ENCODE assay signal across 9 cellular contexts in genomic region chr7:50446542-50446960, GRCh38. TPM values are rescaled to one million over a fixed set of nuclear protein-coding genes. Genes with fewer than 3 reads are reported as not detected.
DNase-seq lines count a peak whose midpoint lies in the region; ATAC-seq and TF ChIP-seq lines count a peak whose summit lies in the region.
"Had no signal": no experiment of that assay in that cellular context is flagged by ENCODE, and none has a peak within 500 bp of the region (broad histone marks: within the 10 kb centered on the region; RNA-seq: fewer than 3 reads in every experiment).

No MANE protein-coding gene starts in this region.

- no peak overlapping the region for H3K27ac ChIP-seq in endodermal cell (ENCODE audit: low read depth, low read length)
- H3K27ac ChIP-seq: gastrocnemius medialis had no signal

- no peaks in the 10 kb centered on the region for H3K9me3 ChIP-seq in endodermal cell (ENCODE audit: control insufficient read depth, low read length)
- H3K9me3 ChIP-seq: gastrocnemius medialis had no signal

- H3K27me3 Mint-ChIP-seq in endodermal cell (ENCODE audit: insufficient read depth) (peaks cover 8% of the 10 kb centered on the region), progenitor cell of endocrine pancreas (no peaks in the 10 kb centered on the region)

- H3K4me3 ChIP-seq in AG10803 (ENCODE audit: low read length): no peak overlapping the region
- no peak overlapping the region for H3K4me3 ChIP-seq in endodermal cell (ENCODE audit: low read length)
- H3K4me3 ChIP-seq: gastrocnemius medialis had no signal

- peaks cover 6% of the 10 kb centered on the region for H3K4me1 ChIP-seq in endodermal cell (ENCODE audit: control insufficient read depth, insufficient read depth, low read length)

- H3K27me3 ChIP-seq in endodermal cell (ENCODE audit: control insufficient read depth, insufficient read depth, low read length, poor library complexity, severe bottlenecking): no peaks in the 10 kb centered on the region
- H3K27me3 ChIP-seq: gastrocnemius medialis had no signal

- H3K36me3 Mint-ChIP-seq in endodermal cell (ENCODE audit: low read depth) (peaks cover 25% of the 10 kb centered on the region), progenitor cell of endocrine pancreas (ENCODE audit: insufficient read depth) (peaks cover 13% of the 10 kb centered on the region)

- WGBS in endodermal cell (ENCODE audit: insufficient coverage in 1 of 2, insufficient read length in 1 of 2), 2 experiments: 82 to 85% methylated on average over 2 to 4 of the region's 4 CpGs

- no peak overlapping the region for H3K4me3 Mint-ChIP-seq in endodermal cell
- H3K4me3 Mint-ChIP-seq in progenitor cell of endocrine pancreas (ENCODE audit: low read depth): no peak overlapping the region

- ATAC-seq in GM21367 (IDR thresholded peaks at IDR 0.05; ENCODE audit: unreplicated experiment): peak; percentile 30
- ATAC-seq: gastrocnemius medialis had no signal

- H3K4me1 Mint-ChIP-seq in endodermal cell (peaks cover 14% of the 10 kb centered on the region), progenitor cell of endocrine pancreas (ENCODE audit: low read depth) (peaks cover 6% of the 10 kb centered on the region)

- peaks cover 34% of the 10 kb centered on the region for H3K36me3 ChIP-seq in endodermal cell (ENCODE audit: control insufficient read depth, insufficient read depth, low read length)

- H3K9ac ChIP-seq in endodermal cell (ENCODE audit: extremely low read depth, low read length, poor library complexity, severe bottlenecking): no peak overlapping the region

- TF ChIP-seq CTCF in AG10803 (conservative IDR thresholded peaks at IDR 0.05; ENCODE audit: low read length): no peak
- TF ChIP-seq CTCF in endodermal cell (conservative IDR thresholded peaks at IDR 0.05): no peak
- no peak for TF ChIP-seq CTCF in progenitor cell of endocrine pancreas (IDR thresholded peaks at IDR 0.05; ENCODE audit: unreplicated experiment)

- DNase-seq in AG10803 (ENCODE audit: low read depth) (peak; percentile 86), LHCN-M2 (ENCODE audit: low read depth) (peak; percentile 74), endodermal cell (peak; percentile 69), NCI-H146 (lab: John Stamatoyannopoulos, UW) (no peak), progenitor cell of endocrine pancreas (ENCODE audit: low spot score, unreplicated experiment) (no peak), GDM1 (lab: John Stamatoyannopoulos, UW) (no peak), NCI-H345 treated with DMSO at 0.1 percent for 48 hours (lab: John Stamatoyannopoulos, UW; ENCODE audit: unreplicated experiment) (no peak)
- DNase-seq: gastrocnemius medialis had no signal

- H3K9me3 Mint-ChIP-seq in endodermal cell (no peaks in the 10 kb centered on the region), progenitor cell of endocrine pancreas (ENCODE audit: low read depth) (no peaks in the 10 kb centered on the region)

- H3K27ac Mint-ChIP-seq in endodermal cell: no peak overlapping the region
- H3K27ac Mint-ChIP-seq in progenitor cell of endocrine pancreas: no peak overlapping the region

RNA-seq across cellular contexts. Expression of gene FIGNL1, which starts 3.6 kb away (rescaled TPM):
- total RNA-seq in LHCN-M2 (2014; rRNA removed): 59.4 and 62.5 TPM in 2 replicates
- 9.5 TPM for polyA plus RNA-seq in LHCN-M2 (2012)
- 10 to 100 TPM; 28.0 to 38.2 TPM for total RNA-seq in endodermal cell
- polyA plus RNA-seq in endodermal cell (2013, experiment 1 of 2): 19.4 TPM
- 20.9 TPM for polyA plus RNA-seq in endodermal cell (2013, experiment 2 of 2)
- 26.5 and 26.9 TPM in 2 replicates for total RNA-seq in progenitor cell of endocrine pancreas

Comparison
In these comparisons a context has a peak if more than half of its experiments do, and no peak if none do; other contexts are left out.
1. DNase-seq: peak in AG10803 (single experiment), LHCN-M2 (single experiment) and endodermal cell (single experiment); none in NCI-H146 (single experiment), progenitor cell of endocrine pancreas (single experiment), GDM1 (single experiment) and NCI-H345 treated with DMSO at 0.1 percent for 48 hours (single experiment).